Comparison of ENCODE assay signal across 10 cellular contexts in the genomic region with DNA sequence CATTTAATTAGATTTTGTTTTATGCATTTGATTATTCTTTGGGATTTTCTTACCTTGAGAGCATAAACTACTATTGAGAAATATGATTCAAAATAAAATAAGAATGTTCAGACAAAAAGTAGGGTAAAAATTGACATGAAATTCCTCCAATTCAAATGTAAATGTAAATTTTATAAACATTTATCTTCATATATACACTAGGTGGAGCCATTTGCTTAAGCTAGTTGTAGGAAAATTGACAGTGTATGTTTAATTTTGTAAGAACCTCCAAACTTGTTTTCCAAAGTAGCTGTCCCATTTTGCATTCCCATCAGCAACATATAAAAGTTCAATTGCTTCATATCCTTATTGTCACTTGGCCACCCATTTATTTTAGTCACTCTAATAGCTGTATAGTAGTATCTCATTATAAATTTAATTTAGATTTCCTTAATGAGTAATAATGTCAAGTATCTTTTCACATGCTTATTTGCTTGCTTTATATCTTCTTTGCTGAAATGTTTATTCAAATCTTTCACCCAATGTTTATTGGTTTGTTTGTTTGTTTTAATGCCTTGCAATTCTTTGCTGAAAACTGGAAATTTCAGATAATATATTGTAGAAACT. TPM values are rescaled to one million over a fixed set of nuclear protein-coding genes. Genes with fewer than 3 reads are reported as not detected.
DNase-seq lines count a peak whose midpoint lies in the region; ATAC-seq, FAIRE-seq and TF ChIP-seq lines count a peak whose summit lies in the region.
"Had no signal": no experiment of that assay in that cellular context is flagged by ENCODE, and none has a peak within 500 bp of the region (broad histone marks: within the 10 kb centered on the region; RNA-seq: fewer than 3 reads in every experiment).

No MANE protein-coding gene starts in this region.

- peak; percentile 52 for TF ChIP-seq CTCF in A549 (IDR thresholded peaks at IDR 0.05)
- peak; percentile 17 for TF ChIP-seq CTCF in GM06990 (IDR thresholded peaks at IDR 0.05; ENCODE audit: insufficient read depth, low read length, poor library complexity, severe bottlenecking)
- TF ChIP-seq CTCF in esophagus muscularis mucosa (IDR thresholded peaks at IDR 0.05): peak in 2 of 3 experiments; percentile 10 to 13

- H3K36me3 ChIP-seq in GM06990 (ENCODE audit: control insufficient read depth, insufficient read depth, low read length): no peaks in the 10 kb centered on the region
- H3K36me3 ChIP-seq in esophagus muscularis mucosa: no peaks in the 10 kb centered on the region

- ATAC-seq in A549 (no peak), HG02981 (IDR thresholded peaks at IDR 0.05; ENCODE audit: unreplicated experiment) (no peak), HG03442 (IDR thresholded peaks at IDR 0.05; ENCODE audit: unreplicated experiment) (no peak), HG03565 (IDR thresholded peaks at IDR 0.05; ENCODE audit: unreplicated experiment) (no peak)
- ATAC-seq in activated naive CD4-positive, alpha-beta T cell treated with anti-CD3 and anti-CD28 coated beads, Interleukin-2, amount 50 U/mL, for 72 hours: no peak

- no peak overlapping the region for H3K27ac Mint-ChIP-seq in activated naive CD4-positive, alpha-beta T cell treated with anti-CD3 and anti-CD28 coated beads, Interleukin-2, amount 50 U/mL, for 72 hours

- H3K36me3 Mint-ChIP-seq in activated naive CD4-positive, alpha-beta T cell treated with anti-CD3 and anti-CD28 coated beads, Interleukin-2, amount 50 U/mL, for 72 hours: no peaks in the 10 kb centered on the region

- H3K4me3 ChIP-seq in A549: no peak overlapping the region
- H3K4me3 ChIP-seq in GM06990 (replicated peaks; ENCODE audit: low read depth, low read length): no peak overlapping the region
- no peak overlapping the region for H3K4me3 ChIP-seq in esophagus muscularis mucosa

- CTCF ChIA-PET in A549 (lab: Yijun Ruan, JAX): interaction anchor here (1.0 to 1.6 kb wide), 2 partner anchors 13 to 144 kb away, joined by 4 to 6 read pairs; no protein-coding TSS in a partner anchor

- TF ChIP-seq EP300 in A549 (IDR thresholded peaks at IDR 0.05) (no peak), esophagus muscularis mucosa (IDR thresholded peaks at IDR 0.05) (no peak)

- peak; percentile 32 to 51; a peak in 3 of 5 replicates for TF ChIP-seq RAD21 in A549 (conservative IDR thresholded peaks at IDR 0.05 in 1 of 2, IDR thresholded peaks at IDR 0.05 in 1 of 2)

- DNase-seq in A549 (ENCODE audit: low read depth in 1 of 2, low spot score in 1 of 2): peak in 1 of 2 experiments; percentile 11
- no peak for DNase-seq in GM06990 (ENCODE audit: extremely low read depth, insufficient read length)
- DNase-seq in NOMO-1 treated with DMSO at 0.1 percent for 48 hours (lab: John Stamatoyannopoulos, UW; ENCODE audit: unreplicated experiment): peak; percentile 39
- DNase-seq in esophagus muscularis mucosa (ENCODE audit: extremely low spot score): no peak
- DNase-seq in activated naive CD4-positive, alpha-beta T cell treated with anti-CD3 and anti-CD28 coated beads, Interleukin-2, amount 50 U/mL, for 72 hours (ENCODE audit: low spot score in 2 of 2): no peak

- no peak overlapping the region for H3K27ac ChIP-seq in A549
- no peak overlapping the region for H3K27ac ChIP-seq in esophagus muscularis mucosa (replicated peaks in 1 of 4)

- intact Hi-C loops in esophagus muscularis mucosa (cut with DNase I): no loop called here

- H3K4me2 ChIP-seq in A549: no peak overlapping the region

- H3K9me3 ChIP-seq in A549 (no peaks in the 10 kb centered on the region), esophagus muscularis mucosa (no peaks in the 10 kb centered on the region)

- TF ChIP-seq POLR2A in A549 (IDR thresholded peaks at IDR 0.05; ENCODE audit: low read length) (no peak), esophagus muscularis mucosa (IDR thresholded peaks at IDR 0.05; ENCODE audit: low read depth) (no peak)

- no peak for FAIRE-seq in A549 (lab: Jason Lieb, UNC)
- FAIRE-seq: GM12891 had no signal

- H3K27me3 ChIP-seq in GM06990 (replicated peaks; ENCODE audit: control insufficient read depth, insufficient read depth, low read length): no peaks in the 10 kb centered on the region
- no peaks in the 10 kb centered on the region for H3K27me3 ChIP-seq in esophagus muscularis mucosa

- POLR2A ChIA-PET in A549 (lab: Yijun Ruan, JAX): no interaction called here

- no peaks in the 10 kb centered on the region for H3K4me1 ChIP-seq in A549
- no peaks in the 10 kb centered on the region for H3K4me1 ChIP-seq in esophagus muscularis mucosa

- H3K9me3 Mint-ChIP-seq in activated naive CD4-positive, alpha-beta T cell treated with anti-CD3 and anti-CD28 coated beads, Interleukin-2, amount 50 U/mL, for 72 hours: no peaks in the 10 kb centered on the region

TF ChIP-seq in A549, 52 proteins besides CTCF, POLR2A, EP300 and RAD21:
- TF ChIP-seq SMC3 (IDR thresholded peaks at IDR 0.05): 0 out of 3 replicates have a peak, but pooled peaks have one; percentile 14
- no peak for TF ChIP-seq TP53 (CRISPR knock-in tag; IDR thresholded peaks at IDR 0.05)

RNA-seq across cellular contexts. Expression of gene SLCO6A1, which starts 37.6 kb away (rescaled TPM):
- polyA plus RNA-seq in A549 (2011; rRNA removed) (not detected in 2 replicates), A549 (2017; fragmentation: RNase III; extraction: RNeasy Plus Mini Kit Qiagen cat#74134 plus additional on column Dnase treatment) (not detected in 3 replicates)
- polyA plus RNA-seq in A549 (2012; cell fraction: cytosol; rRNA removed): not detected in 2 replicates
- polyA plus RNA-seq in A549 (2012; cell fraction: nucleus; rRNA removed): not detected in 2 replicates
- polyA minus RNA-seq in A549 (2011; rRNA and poly(A)+ RNA removed): not detected in 2 replicates
- total RNA-seq in esophagus muscularis mucosa: not detected
- total RNA-seq in activated naive CD4-positive, alpha-beta T cell treated with anti-CD3 and anti-CD28 coated beads, Interleukin-2, amount 50 U/mL, for 72 hours: not detected
- total RNA-seq: glomerular endothelial cell had no signal
